12 cellular contexts compared by ENCODE assay signal in the genomic region with DNA sequence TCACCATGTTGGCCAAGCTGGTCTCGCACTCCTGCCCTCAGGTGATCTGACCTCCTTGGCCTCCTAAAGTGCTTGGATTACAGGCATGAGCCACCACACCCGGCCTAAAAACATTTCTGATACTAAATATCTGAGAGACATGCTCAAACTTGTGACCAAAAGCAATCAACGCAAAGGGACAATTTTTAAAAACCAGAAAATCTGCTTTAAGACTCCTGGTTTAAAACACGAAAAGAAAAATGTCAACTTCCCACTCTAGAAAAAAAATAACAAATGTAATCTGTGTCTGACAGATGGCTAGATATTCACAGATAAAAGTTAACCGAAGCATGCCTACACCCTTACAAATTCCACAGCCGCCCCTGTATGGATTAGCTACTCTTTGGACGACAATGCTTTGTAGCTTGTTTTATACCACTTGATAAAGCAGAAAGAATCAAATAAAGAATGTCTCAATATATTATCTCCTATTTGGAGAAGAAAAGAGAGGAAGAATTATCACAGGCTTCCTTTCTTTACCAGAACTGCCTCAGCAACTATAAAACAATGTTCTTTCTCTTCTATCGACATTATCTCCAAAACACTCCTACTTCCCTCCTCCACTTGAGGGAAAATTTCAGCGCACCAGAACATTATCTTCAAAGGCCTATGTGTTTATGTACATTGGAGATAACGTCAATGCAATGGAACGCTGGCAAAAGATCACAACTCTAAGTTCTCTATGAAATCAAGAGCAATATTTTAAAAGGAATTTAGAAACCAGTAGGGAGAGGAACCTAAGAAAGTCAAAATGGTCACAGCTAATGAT. TPM values are rescaled to one million over a fixed set of nuclear protein-coding genes. Genes with fewer than 3 reads are reported as not detected.
DNase-seq lines count a peak whose midpoint lies in the region; ATAC-seq, FAIRE-seq and TF ChIP-seq lines count a peak whose summit lies in the region.
"Had no signal": no experiment of that assay in that cellular context is flagged by ENCODE, and none has a peak within 500 bp of the region (broad histone marks: within the 10 kb centered on the region; RNA-seq: fewer than 3 reads in every experiment).

No MANE protein-coding gene starts in this region.

- H3K4me1 Mint-ChIP-seq in activated naive CD8-positive, alpha-beta T cell treated with anti-CD3 and anti-CD28 coated beads, Interleukin-2, amount 50 U/mL, for 24 hours = peaks cover 12% of the 10 kb centered on the region
- H3K4me1 Mint-ChIP-seq in activated naive CD8-positive, alpha-beta T cell treated with anti-CD3 and anti-CD28 coated beads for 36 hours = peaks cover 12% of the 10 kb centered on the region
- peaks cover 28% of the 10 kb centered on the region for H3K4me1 Mint-ChIP-seq in type B pancreatic cell (ENCODE audit: unreplicated experiment)

- H3K27ac Mint-ChIP-seq in activated naive CD8-positive, alpha-beta T cell treated with anti-CD3 and anti-CD28 coated beads, Interleukin-2, amount 50 U/mL, for 24 hours = peak overlapping the region; percentile 17
- H3K27ac Mint-ChIP-seq in activated naive CD8-positive, alpha-beta T cell treated with anti-CD3 and anti-CD28 coated beads for 36 hours = no peak overlapping the region
- H3K27ac Mint-ChIP-seq in type B pancreatic cell = peak overlapping the region; percentile 95
- H3K27ac Mint-ChIP-seq: T-helper 1 cell treated with Interleukin-12 subunit alpha and Interleukin-12 subunit beta and Interleukin-4 antibody, amounts not matched to agents 30 μg/mL and 1 μg/mL, for 36 hours had no signal

- DNase-seq in activated naive CD8-positive, alpha-beta T cell treated with anti-CD3 and anti-CD28 coated beads, Interleukin-2, amount 50 U/mL, for 24 hours = no peak
- DNase-seq in activated naive CD8-positive, alpha-beta T cell treated with anti-CD3 and anti-CD28 coated beads for 36 hours = no peak
- DNase-seq in choroid plexus epithelial cell (ENCODE audit: low read depth) (peak; percentile 97), right lobe of liver (no peak), type B pancreatic cell (ENCODE audit: extremely low spot score, unreplicated experiment) (no peak), HTR-8/SVneo (ENCODE audit: insufficient read length, low spot score) (no peak)
- DNase-seq in activated naive CD4-positive, alpha-beta T cell treated with anti-CD3 and anti-CD28 coated beads, Interleukin-2, amount 50 U/mL, for 16 hours = no peak
- DNase-seq: ACHN, NCI-H1930 had no signal

- H3K9me3 Mint-ChIP-seq in activated naive CD8-positive, alpha-beta T cell treated with anti-CD3 and anti-CD28 coated beads, Interleukin-2, amount 50 U/mL, for 24 hours = no peaks in the 10 kb centered on the region
- no peaks in the 10 kb centered on the region for H3K9me3 Mint-ChIP-seq in activated naive CD8-positive, alpha-beta T cell treated with anti-CD3 and anti-CD28 coated beads for 36 hours
- no peaks in the 10 kb centered on the region for H3K9me3 Mint-ChIP-seq in type B pancreatic cell
- H3K9me3 Mint-ChIP-seq: T-helper 1 cell treated with Interleukin-12 subunit alpha and Interleukin-12 subunit beta and Interleukin-4 antibody, amounts not matched to agents 30 μg/mL and 1 μg/mL, for 36 hours had no signal

- H3K4me3 Mint-ChIP-seq in activated naive CD8-positive, alpha-beta T cell treated with anti-CD3 and anti-CD28 coated beads, Interleukin-2, amount 50 U/mL, for 24 hours = no peak overlapping the region
- H3K4me3 Mint-ChIP-seq in activated naive CD8-positive, alpha-beta T cell treated with anti-CD3 and anti-CD28 coated beads for 36 hours = no peak overlapping the region
- H3K4me3 Mint-ChIP-seq in type B pancreatic cell = peak overlapping the region; percentile 77
- H3K4me3 Mint-ChIP-seq: T-helper 1 cell treated with Interleukin-12 subunit alpha and Interleukin-12 subunit beta and Interleukin-4 antibody, amounts not matched to agents 30 μg/mL and 1 μg/mL, for 36 hours had no signal

- no peak for ATAC-seq in activated naive CD8-positive, alpha-beta T cell treated with anti-CD3 and anti-CD28 coated beads, Interleukin-2, amount 50 U/mL, for 24 hours
- peak; percentile 19 to 47 (median 40) for ATAC-seq in right lobe of liver
- ATAC-seq in HG02678 (IDR thresholded peaks at IDR 0.05; ENCODE audit: unreplicated experiment) = no peak

- H3K27me3 Mint-ChIP-seq in activated naive CD8-positive, alpha-beta T cell treated with anti-CD3 and anti-CD28 coated beads, Interleukin-2, amount 50 U/mL, for 24 hours = no peaks in the 10 kb centered on the region
- no peaks in the 10 kb centered on the region for H3K27me3 Mint-ChIP-seq in activated naive CD8-positive, alpha-beta T cell treated with anti-CD3 and anti-CD28 coated beads for 36 hours
- no peaks in the 10 kb centered on the region for H3K27me3 Mint-ChIP-seq in type B pancreatic cell

- TF ChIP-seq CTCF in choroid plexus epithelial cell (conservative IDR thresholded peaks at IDR 0.05; ENCODE audit: low read depth, low read length) = no peak
- no peak for TF ChIP-seq CTCF in right lobe of liver (IDR thresholded peaks at IDR 0.05)
- no peak for TF ChIP-seq CTCF in type B pancreatic cell (conservative IDR thresholded peaks at IDR 0.05)

- intact Hi-C loops in right lobe of liver (cut with DNase I) = no loop called here

- peak overlapping the region; percentile 17 for H3K4me3 ChIP-seq in choroid plexus epithelial cell (ENCODE audit: low read depth, low read length)
- H3K4me3 ChIP-seq in right lobe of liver = no peak overlapping the region
- H3K4me3 ChIP-seq: lung had no signal

- peaks cover 54% of the 10 kb centered on the region for H3K36me3 Mint-ChIP-seq in activated naive CD8-positive, alpha-beta T cell treated with anti-CD3 and anti-CD28 coated beads, Interleukin-2, amount 50 U/mL, for 24 hours (ENCODE audit: low read depth)
- H3K36me3 Mint-ChIP-seq in activated naive CD8-positive, alpha-beta T cell treated with anti-CD3 and anti-CD28 coated beads for 36 hours = peaks cover 31% of the 10 kb centered on the region
- peaks cover 48% of the 10 kb centered on the region for H3K36me3 Mint-ChIP-seq in type B pancreatic cell

- no peaks in the 10 kb centered on the region for H3K27me3 ChIP-seq in right lobe of liver

- no peak for FAIRE-seq in HTR-8/SVneo (lab: Jason Lieb, UNC)

- H3K4me1 ChIP-seq in right lobe of liver = peaks cover 0 to 35% (median 7%) of the 10 kb centered on the region in 4 donors

- H3K27ac ChIP-seq in right lobe of liver = peak overlapping the region in 2 of 3 donors; percentile 25 to 33

- 31% methylated on average over 11 of the region's 11 CpGs for WGBS in right lobe of liver (ENCODE audit: insufficient coverage, low coverage, low lambda C conversion rate, missing lambda C conversion rate)

- H3K36me3 ChIP-seq in right lobe of liver = peaks cover 0 to 35% (median 5%) of the 10 kb centered on the region in 4 donors

- H3K9me3 ChIP-seq in right lobe of liver = no peaks in the 10 kb centered on the region

- no peak for TF ChIP-seq POLR2A in right lobe of liver (IDR thresholded peaks at IDR 0.05)

RNA-seq across cellular contexts. Expression of gene CEMIP2, which starts 26.3 kb away (rescaled TPM):
- 10 to 100 TPM; 69.0 to 71.2 TPM for total RNA-seq in activated naive CD8-positive, alpha-beta T cell treated with anti-CD3 and anti-CD28 coated beads for 36 hours
- 10 to 100 TPM; 40.9 to 92.8 (median 56.5) TPM for total RNA-seq in right lobe of liver
- total RNA-seq in type B pancreatic cell (ENCODE audit: low replicate concordance) = 58.1 and 97.7 TPM in 2 replicates

Comparison
In these comparisons a context has a peak if more than half of its experiments do, and no peak if none do; other contexts are left out.
1. ATAC-seq: peak in right lobe of liver (4 of 4); none in activated naive CD8-positive, alpha-beta T cell treated with anti-CD3 and anti-CD28 coated beads, Interleukin-2, amount 50 U/mL, for 24 hours (single experiment) and HG02678 (single experiment).